Comparison of ENCODE assay signal across 8 cellular contexts in the genomic region with DNA sequence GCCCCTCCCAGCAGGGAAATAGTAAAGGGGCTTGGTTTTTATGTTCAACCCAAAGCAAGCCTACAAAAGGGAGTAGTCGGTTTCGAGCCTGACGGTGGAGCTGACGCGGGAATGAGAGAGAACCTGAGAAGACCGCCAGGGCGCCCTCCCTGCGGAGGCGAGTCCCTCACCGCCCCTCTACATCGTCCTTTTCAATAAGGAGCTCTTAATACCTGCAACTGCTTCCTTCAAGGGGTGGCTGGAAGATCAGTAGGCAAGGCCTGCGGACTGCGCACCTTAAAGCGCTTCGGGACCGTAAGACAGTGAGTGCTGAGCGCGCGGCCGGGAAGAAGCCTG. TPM values are rescaled to one million over a fixed set of nuclear protein-coding genes. Genes with fewer than 3 reads are reported as not detected.
DNase-seq lines count a peak whose midpoint lies in the region; ATAC-seq and TF ChIP-seq lines count a peak whose summit lies in the region.

No MANE protein-coding gene starts in this region.

- TF ChIP-seq CTCF in 22Rv1 (IDR thresholded peaks at IDR 0.05) (peak; percentile 14; the same call in 1 of the 2 replicates), GM10248 (IDR thresholded peaks at IDR 0.05; ENCODE audit: control extremely low read depth, extremely low read depth, low read depth, missing control alignments) (no peak), SU-DHL-6 (IDR thresholded peaks at IDR 0.05; ENCODE audit: insufficient read depth, low read length, poor library complexity, severe bottlenecking) (peak; percentile 10), upper lobe of right lung (IDR thresholded peaks at IDR 0.05) (no peak)

- ATAC-seq in HG03159 (IDR thresholded peaks at IDR 0.05; ENCODE audit: unreplicated experiment), result peak; percentile 24
- ATAC-seq in effector memory CD8-positive, alpha-beta T cell (replicated peaks), result peak; percentile 7
- ATAC-seq in upper lobe of right lung, result no peak

- H3K4me1 ChIP-seq in muscle layer of duodenum (ENCODE audit: control insufficient read depth in 1 of 2, insufficient read depth in 2 of 2, low read length in 2 of 2), result peaks cover 4 to 34% of the 10 kb centered on the region in 2 donors
- H3K4me1 ChIP-seq in upper lobe of right lung, result peaks cover 25% of the 10 kb centered on the region

- peak overlapping the region; percentile 88 for H2AFZ ChIP-seq in SU-DHL-6 (ENCODE audit: low read depth, low read length, severe bottlenecking)

- no peaks in the 10 kb centered on the region for H3K9me3 ChIP-seq in SU-DHL-6 (ENCODE audit: insufficient read depth, low read length)
- H3K9me3 ChIP-seq in muscle layer of duodenum (ENCODE audit: control insufficient read depth in 1 of 2, low read length in 2 of 2), result no peaks in the 10 kb centered on the region
- no peaks in the 10 kb centered on the region for H3K9me3 ChIP-seq in upper lobe of right lung

- H3K36me3 Mint-ChIP-seq in effector memory CD8-positive, alpha-beta T cell (ENCODE audit: insufficient read depth), result peaks cover 21% of the 10 kb centered on the region

- peaks cover 29% of the 10 kb centered on the region; the same call in 1 of the 2 replicates for H3K79me2 ChIP-seq in SU-DHL-6 (ENCODE audit: insufficient read depth, low read length)

- peak overlapping the region; percentile 77 for H3K4me2 ChIP-seq in SU-DHL-6 (ENCODE audit: low read depth, low read length, poor library complexity, severe bottlenecking)

- H3K27ac ChIP-seq in 22Rv1 (peak overlapping the region; percentile 75), SU-DHL-6 (ENCODE audit: low read depth, low read length) (0 out of 2 replicates have a peak overlapping the region, but pooled peaks have one; percentile 72), muscle layer of duodenum (ENCODE audit: low read length) (peak overlapping the region; percentile 77), upper lobe of right lung (peak overlapping the region; percentile 98)

- peak overlapping the region; percentile 72 for H3K4me3 ChIP-seq in SU-DHL-6 (ENCODE audit: insufficient read depth, low read length, poor library complexity, severe bottlenecking)
- peak overlapping the region; percentile 80 to 87 for H3K4me3 ChIP-seq in muscle layer of duodenum (ENCODE audit: low read depth in 1 of 2, low read length in 2 of 2)
- peak overlapping the region; percentile 67 for H3K4me3 ChIP-seq in upper lobe of right lung

- H3K36me3 ChIP-seq in SU-DHL-6 (ENCODE audit: low read length) (no peaks in the 10 kb centered on the region), muscle layer of duodenum (ENCODE audit: control insufficient read depth in 1 of 2, insufficient read depth in 2 of 2, low read length in 2 of 2) (peaks cover 0 to 4% of the 10 kb centered on the region in 2 donors), upper lobe of right lung (no peaks in the 10 kb centered on the region)

- peaks cover 18% of the 10 kb centered on the region for H3F3A ChIP-seq in SU-DHL-6 (ENCODE audit: insufficient read depth)

- intact Hi-C loops in upper lobe of right lung (cut with DNase I), result no loop called here

- no peaks in the 10 kb centered on the region for H3K27me3 Mint-ChIP-seq in effector memory CD8-positive, alpha-beta T cell

- no peaks in the 10 kb centered on the region for H3K27me3 ChIP-seq in SU-DHL-6 (ENCODE audit: low read length)
- H3K27me3 ChIP-seq in muscle layer of duodenum (ENCODE audit: low read depth, low read length), result no peaks in the 10 kb centered on the region
- no peaks in the 10 kb centered on the region for H3K27me3 ChIP-seq in upper lobe of right lung

- no peaks in the 10 kb centered on the region for H4K20me1 ChIP-seq in SU-DHL-6 (ENCODE audit: low read depth, low read length)

- peak overlapping the region; percentile 97 to 99 for H3K27ac Mint-ChIP-seq in effector memory CD8-positive, alpha-beta T cell

- POLR2A ChIA-PET in GM10248 (lab: Yijun Ruan, JAX), result no interaction called here

- DNase-seq in GM10248 (ENCODE audit: extremely low spot score) (peak; percentile 57), upper lobe of right lung (no peak), SKM-1 treated with dmso at 0.1 percent for 144 hours (lab: John Stamatoyannopoulos, UW; ENCODE audit: unreplicated experiment) (no peak)
- no peak for DNase-seq in effector memory CD8-positive, alpha-beta T cell

- H3K4me3 Mint-ChIP-seq in effector memory CD8-positive, alpha-beta T cell, result peak overlapping the region; percentile 87 to 94

- peaks cover 37 to 46% of the 10 kb centered on the region in 2 donors for H3K4me1 Mint-ChIP-seq in effector memory CD8-positive, alpha-beta T cell (ENCODE audit: low read depth in 2 of 2)

- CTCF ChIA-PET in GM10248 (lab: Yijun Ruan, JAX), result interaction anchor here (0.9 to 7.3 kb wide), 6 partner anchors 9 to 478 kb away, joined by 3 to 63 read pairs (median 4); partner anchors contain the start of gene ARMC12

- H3K9me2 ChIP-seq in SU-DHL-6 (replicated peaks; ENCODE audit: insufficient read depth, low read length), result no peaks in the 10 kb centered on the region

- H3K9ac ChIP-seq in SU-DHL-6 (ENCODE audit: low read length), result peak overlapping the region; percentile 86

- H3K9me3 Mint-ChIP-seq in effector memory CD8-positive, alpha-beta T cell, result no peaks in the 10 kb centered on the region

RNA-seq across cellular contexts. Expression of gene ZNF76, which starts 0.7 kb away (rescaled TPM):
- total RNA-seq in upper lobe of right lung, result 31.3 TPM

RNA-seq across cellular contexts. Expression of gene DEF6, which starts 38.8 kb away (rescaled TPM):
- 17.4 TPM for total RNA-seq in upper lobe of right lung

RNA-seq across cellular contexts. Expression of gene SCUBE3, which starts 45.1 kb away (rescaled TPM):
- total RNA-seq in upper lobe of right lung, result 0.46 TPM

Comparison
In these comparisons a context has a peak if more than half of its experiments do, and no peak if none do; other contexts are left out.
1. CTCF ChIP-seq: peak in 22Rv1 (single experiment) and SU-DHL-6 (single experiment); none in GM10248 (single experiment) and upper lobe of right lung (single experiment).
2. Peak in every context shown above with its lines, with median percentiles within 50 percentile points of each other: H3K27ac ChIP-seq and H3K4me3 ChIP-seq.